8 cellular contexts compared by ENCODE assay signal in genomic region chr15:72782274-72782992, GRCh38. TPM values are rescaled to one million over a fixed set of nuclear protein-coding genes. Genes with fewer than 3 reads are reported as not detected.
DNase-seq lines count a peak whose midpoint lies in the region; ATAC-seq, FAIRE-seq and TF ChIP-seq lines count a peak whose summit lies in the region.

No MANE protein-coding gene starts in this region.

- TF ChIP-seq EP300 in A549 (IDR thresholded peaks at IDR 0.05), result no peak

- TF ChIP-seq CTCF in A549 (IDR thresholded peaks at IDR 0.05) (no peak), brain (conservative IDR thresholded peaks at IDR 0.05) (no peak)

- no peak for TF ChIP-seq POLR2A in A549 (IDR thresholded peaks at IDR 0.05; ENCODE audit: low read length)

- ATAC-seq in A549 (no peak), GM21360 (IDR thresholded peaks at IDR 0.05; ENCODE audit: unreplicated experiment) (no peak), GM18868 (IDR thresholded peaks at IDR 0.05; ENCODE audit: unreplicated experiment) (no peak)

- peaks cover 0 to 5% (median 0%) of the 10 kb centered on the region in 5 experiments for H3K9me3 Mint-ChIP-seq in brain

- no peak for DNase-seq in A549 (ENCODE audit: low read depth in 1 of 2, low spot score in 1 of 2)
- no peak for DNase-seq in HEK293T (ENCODE audit: extremely low spot score)
- no peak for DNase-seq in COLO668 (lab: John Stamatoyannopoulos, UW; ENCODE audit: unreplicated experiment)
- DNase-seq in cortex of kidney (lab: John Stamatoyannopoulos, UW), result no peak

- H3K4me3 Mint-ChIP-seq in brain, result peak overlapping the region; percentile 89 to 96 (median 95)

- peaks cover 72% of the 10 kb centered on the region for H3K4me1 Mint-ChIP-seq in brain

- FAIRE-seq in A549 (lab: Jason Lieb, UNC), result no peak

- H3K27me3 ChIP-seq in mononuclear cell (ENCODE audit: insufficient read depth, low read length), result no peaks in the 10 kb centered on the region

- peak overlapping the region; percentile 94 for H3K4me2 ChIP-seq in A549

- WGBS in A549 (ENCODE audit: missing lambda C conversion rate), result 31% methylated on average over 14 of the region's 14 CpGs

- H3K9me3 ChIP-seq in A549 (no peaks in the 10 kb centered on the region), mononuclear cell (ENCODE audit: low read depth, low read length) (no peaks in the 10 kb centered on the region)

- CTCF ChIA-PET in A549 (lab: Yijun Ruan, JAX), result interaction anchor here (0.6 to 1.6 kb wide), 5 partner anchors 54 to 462 kb away, joined by 3 to 4 read pairs (median 3); no protein-coding TSS in a partner anchor
- CTCF ChIA-PET in HEK293T (lab: Yijun Ruan, JAX), result interaction anchor here (0.6 kb wide), 1 partner anchor 1499 kb away, joined by 5 read pairs; no protein-coding TSS in a partner anchor

- no peak for TF ChIP-seq RAD21 in A549 (conservative IDR thresholded peaks at IDR 0.05 in 1 of 2, IDR thresholded peaks at IDR 0.05 in 1 of 2)

- H3K27ac Mint-ChIP-seq in brain, result peak overlapping the region; percentile 86 to 96 (median 94)

- H3K4me1 ChIP-seq in A549, result peaks cover 16% of the 10 kb centered on the region
- peaks cover 58% of the 10 kb centered on the region for H3K4me1 ChIP-seq in mononuclear cell (ENCODE audit: insufficient read depth, low read length)

- peaks cover 7% of the 10 kb centered on the region for H3K27me3 Mint-ChIP-seq in brain

- peaks cover 29% of the 10 kb centered on the region for H3K36me3 Mint-ChIP-seq in brain

- peak overlapping the region; percentile 86 to 93 for H3K27ac ChIP-seq in A549

- POLR2A ChIA-PET in A549 (lab: Yijun Ruan, JAX) (no interaction called here), HEK293T (lab: Yijun Ruan, JAX) (interaction anchor here (0.6 to 2.5 kb wide), 4 partner anchors 9 to 815 kb away, joined by 3 to 11 read pairs (median 4); partner anchors contain the start of genes BBS4 and HIGD2B)

- H3K4me3 ChIP-seq in A549 (peak overlapping the region; percentile 74), mononuclear cell (ENCODE audit: low read length) (peak overlapping the region; percentile 99)

TF ChIP-seq in A549, 52 proteins besides CTCF, POLR2A, EP300 and RAD21 (continues in another document):
- TF ChIP-seq JUNB (IDR thresholded peaks at IDR 0.05) (no peak), RNF2 (IDR thresholded peaks at IDR 0.05; ENCODE audit: borderline replicate concordance, low read depth) (no peak), GATA3 (IDR thresholded peaks at IDR 0.05; ENCODE audit: borderline replicate concordance) (no peak), CBX8 (IDR thresholded peaks at IDR 0.05) (no peak), EHMT2 (IDR thresholded peaks at IDR 0.05; ENCODE audit: low read depth) (no peak), ELK1 (IDR thresholded peaks at IDR 0.05; ENCODE audit: low read depth, low read length) (no peak), NR3C1 (IDR thresholded peaks at IDR 0.05) (no peak), TFCP2L1 (CRISPR knock-in tag; IDR thresholded peaks at IDR 0.05) (no peak), HEYL (CRISPR knock-in tag; IDR thresholded peaks at IDR 0.05) (no peak), EHF (CRISPR knock-in tag; IDR thresholded peaks at IDR 0.05) (no peak), PBX3 (IDR thresholded peaks at IDR 0.05) (no peak), MAZ (IDR thresholded peaks at IDR 0.05; ENCODE audit: borderline replicate concordance, low read depth, low read length) (no peak), HMGXB4 (CRISPR knock-in tag; IDR thresholded peaks at IDR 0.05; ENCODE audit: borderline replicate concordance) (no peak)

TF ChIP-seq in HEK293T, 16 proteins besides CTCF, POLR2A, EP300 and RAD21:
- TF ChIP-seq FOXK2 (IDR thresholded peaks at IDR 0.05) (no peak), ZNF384 (IDR thresholded peaks at IDR 0.05) (0 out of 2 replicates have a peak, but pooled peaks have one; percentile 23)

RNA-seq across cellular contexts. Expression of gene ADPGK, which starts 1.1 kb away (rescaled TPM):
- polyA plus RNA-seq in A549 (2011; rRNA removed) (94.6 and 98.3 TPM in 2 replicates), A549 (2017; fragmentation: RNase III; extraction: RNeasy Plus Mini Kit Qiagen cat#74134 plus additional on column Dnase treatment) (56.6 to 62.5 TPM (median 60.3 TPM) in 3 replicates), brain (ENCODE audit: insufficient read depth, low read depth, low replicate concordance) (19.4 TPM)
- polyA plus RNA-seq in A549 (2012; cell fraction: cytosol; rRNA removed), result 69.9 and 81.4 TPM in 2 replicates
- polyA plus RNA-seq in A549 (2012; cell fraction: nucleus; rRNA removed), result 157 and 158 TPM in 2 replicates
- polyA minus RNA-seq in A549 (2011; rRNA and poly(A)+ RNA removed), result 56.4 and 61.7 TPM in 2 replicates
- 110 TPM for total RNA-seq in mononuclear cell
